Comparison of ENCODE assay signal across 12 cellular contexts in genomic region chr7:24920702-24921679, GRCh38. TPM values are rescaled to one million over a fixed set of nuclear protein-coding genes. Genes with fewer than 3 reads are reported as not detected.
A peak's percentile ranks its signal among the peaks of the same experiment; 100 is the strongest.
DNase-seq lines count a peak whose midpoint lies in the region; ATAC-seq and TF ChIP-seq lines count a peak whose summit lies in the region.
"Had no signal": no experiment of that assay in that cellular context is flagged by ENCODE, and none has a peak within 500 bp of the region (broad histone marks: within the 10 kb centered on the region; RNA-seq: fewer than 3 reads in every experiment).

No MANE protein-coding gene starts in this region.

- no peak overlapping the region for H3K27ac ChIP-seq in HCT116 (ENCODE audit: low read depth, low read length)
- H3K27ac ChIP-seq in lower lobe of right lung, result peak overlapping the region; percentile 15

- peaks cover 93% of the 10 kb centered on the region for H3K4me1 Mint-ChIP-seq in activated CD4-positive, alpha-beta memory T cell treated with anti-CD3 and anti-CD28 coated beads, Interleukin-2, amount 10 ng/mL, durations not matched to agents 7 days and 5 days
- H3K4me1 Mint-ChIP-seq in mesothelial cell of epicardium, result peaks cover 8% of the 10 kb centered on the region

- CTCF ChIA-PET in HCT116 (lab: Charles Lee), result no interaction called here
- CTCF ChIA-PET in activated CD4-positive, alpha-beta memory T cell treated with anti-CD3 and anti-CD28 coated beads, Interleukin-2, amount 10 ng/mL, durations not matched to agents 7 days and 5 days (lab: Charles Lee), result interaction anchor here (1.5 to 4.3 kb wide), 3 partner anchors 10 to 100 kb away, joined by 8 to 25 read pairs (median 9); partner anchors contain the start of gene OSBPL3

- BruUV-seq in HCT116 (replicated peaks; lab: Mats Ljungman, UMichigan), result no TSS peak

- no peaks in the 10 kb centered on the region for H3K9me2 ChIP-seq in HCT116 (ENCODE audit: insufficient read depth)

- TF ChIP-seq POLR2A in HCT116 (IDR thresholded peaks at IDR 0.05; ENCODE audit: borderline replicate concordance, extremely low read depth, insufficient read depth, insufficient read length), result no peak

- no peak overlapping the region for H2AFZ ChIP-seq in HCT116 (ENCODE audit: low read depth, low read length, poor library complexity, severe bottlenecking)

- H4K20me1 ChIP-seq in HCT116 (ENCODE audit: insufficient read depth), result no peaks in the 10 kb centered on the region; the same call in 1 of the 2 replicates

- H3K36me3 Mint-ChIP-seq in activated CD4-positive, alpha-beta memory T cell treated with anti-CD3 and anti-CD28 coated beads, Interleukin-2, amount 10 ng/mL, durations not matched to agents 7 days and 5 days (ENCODE audit: low read depth), result peaks cover 45% of the 10 kb centered on the region
- H3K36me3 Mint-ChIP-seq in mesothelial cell of epicardium, result no peaks in the 10 kb centered on the region

- no peaks in the 10 kb centered on the region for H3K9me3 ChIP-seq in HCT116 (ENCODE audit: control insufficient read depth in 1 of 2, insufficient read depth in 1 of 2, low read depth in 1 of 2, low read length in 2 of 2)
- no peaks in the 10 kb centered on the region for H3K9me3 ChIP-seq in lower lobe of right lung

- H3K9ac ChIP-seq in HCT116 (ENCODE audit: low read length), result no peak overlapping the region

- H3K79me2 ChIP-seq in HCT116 (ENCODE audit: insufficient read depth, low read length), result peaks cover 99% of the 10 kb centered on the region

- H3K27me3 ChIP-seq in HCT116 (ENCODE audit: insufficient read depth, low read length) (no peaks in the 10 kb centered on the region), lower lobe of right lung (ENCODE audit: low read depth) (no peaks in the 10 kb centered on the region)

- peaks cover 12 to 39% of the 10 kb centered on the region in 2 experiments; a peak in 3 of 4 replicates for H3K4me1 ChIP-seq in HCT116 (ENCODE audit: control insufficient read depth in 1 of 2, insufficient read depth in 2 of 2, low read length in 2 of 2)
- peaks cover 16% of the 10 kb centered on the region for H3K4me1 ChIP-seq in lower lobe of right lung

- TF ChIP-seq CTCF in HCT116 (IDR thresholded peaks at IDR 0.05 in 2 of 3, conservative IDR thresholded peaks at IDR 0.05 in 1 of 3; ENCODE audit: borderline replicate concordance in 1 of 3, insufficient read depth in 1 of 3, low read depth in 2 of 3, low read length in 2 of 3) (no peak), lower lobe of right lung (IDR thresholded peaks at IDR 0.05) (no peak), mesothelial cell of epicardium (IDR thresholded peaks at IDR 0.05; ENCODE audit: unreplicated experiment) (no peak)

- H3K4me3 ChIP-seq in HCT116 (replicated peaks in 1 of 2; ENCODE audit: low read depth in 1 of 2, low read length in 2 of 2) (no peak overlapping the region), lower lobe of right lung (no peak overlapping the region)

- peak; percentile 8 for DNase-seq in NCI-H2029 (lab: John Stamatoyannopoulos, UW)
- DNase-seq in NCI-H2029 treated with DMSO at 0.1 percent for 48 hours (lab: John Stamatoyannopoulos, UW), result no peak
- DNase-seq in HCT116 (ENCODE audit: low read depth, low spot score), result no peak
- peak; percentile 51 for DNase-seq in activated CD4-positive, alpha-beta memory T cell treated with anti-CD3 and anti-CD28 coated beads, Interleukin-2, amount 10 ng/mL, durations not matched to agents 7 days and 5 days
- peak; percentile 57 for DNase-seq in lower lobe of right lung
- no peak for DNase-seq in mesothelial cell of epicardium (ENCODE audit: low spot score in 2 of 2, unreplicated experiment in 2 of 2)
- DNase-seq in foreskin melanocyte, result no peak
- DNase-seq in stimulated activated CD4-positive, alpha-beta T cell treated with anti-CD3 and anti-CD28 coated beads, Interleukin-2, amount 100 ng/mL, for 24 hours, result no peak
- DNase-seq: effector CD8-positive, alpha-beta T cell; hippocampal formation; NCI-H510A; nephron progenitor cell had no signal

- H3K27me3 Mint-ChIP-seq in activated CD4-positive, alpha-beta memory T cell treated with anti-CD3 and anti-CD28 coated beads, Interleukin-2, amount 10 ng/mL, durations not matched to agents 7 days and 5 days, result no peaks in the 10 kb centered on the region
- H3K27me3 Mint-ChIP-seq in mesothelial cell of epicardium (ENCODE audit: low read depth), result no peaks in the 10 kb centered on the region

- ATAC-seq in HCT116, result no peak
- ATAC-seq in lower lobe of right lung, result peak; percentile 82 to 87

- no peaks in the 10 kb centered on the region for H3K9me3 Mint-ChIP-seq in activated CD4-positive, alpha-beta memory T cell treated with anti-CD3 and anti-CD28 coated beads, Interleukin-2, amount 10 ng/mL, durations not matched to agents 7 days and 5 days
- peaks cover 9% of the 10 kb centered on the region for H3K9me3 Mint-ChIP-seq in mesothelial cell of epicardium
- H3K9me3 Mint-ChIP-seq: nephron progenitor cell had no signal

- H3K4me2 ChIP-seq in HCT116 (ENCODE audit: low read length), result peak overlapping the region; percentile 18; the same call in 1 of the 2 replicates

- RAD21 ChIA-PET in HCT116 (lab: Charles Lee; ENCODE audit: low non-redundant PET in 1 of 2, low total read pairs in 2 of 2, uncharacterized antibody in 2 of 2, unreplicated experiment in 2 of 2), result no interaction called here

- intact Hi-C loops in HCT116 (cut with micrococcal nuclease) (no loop called here), lower lobe of right lung (cut with DNase I) (no loop called here)

- H3K36me3 ChIP-seq in HCT116 (ENCODE audit: control insufficient read depth in 1 of 2, insufficient read depth in 2 of 2, low read length in 2 of 2) (no peaks in the 10 kb centered on the region), lower lobe of right lung (no peaks in the 10 kb centered on the region)

- H3K4me3 Mint-ChIP-seq in activated CD4-positive, alpha-beta memory T cell treated with anti-CD3 and anti-CD28 coated beads, Interleukin-2, amount 10 ng/mL, durations not matched to agents 7 days and 5 days, result peak overlapping the region; percentile 26
- H3K4me3 Mint-ChIP-seq in mesothelial cell of epicardium, result no peak overlapping the region
- H3K4me3 Mint-ChIP-seq: nephron progenitor cell had no signal

- TF ChIP-seq RAD21 in HCT116 (IDR thresholded peaks at IDR 0.05; ENCODE audit: low read depth), result no peak

- POLR2A ChIA-PET in HCT116 (lab: Charles Lee), result no interaction called here
- POLR2A ChIA-PET in activated CD4-positive, alpha-beta memory T cell treated with anti-CD3 and anti-CD28 coated beads, Interleukin-2, amount 10 ng/mL, durations not matched to agents 7 days and 5 days (lab: Charles Lee), result interaction anchor here (1.0 to 11.1 kb wide), 12 partner anchors 9 to 205 kb away, joined by 3 to 191 read pairs (median 5); partner anchors contain the start of genes CYCS and OSBPL3

- peak overlapping the region; percentile 96 for H3K27ac Mint-ChIP-seq in activated CD4-positive, alpha-beta memory T cell treated with anti-CD3 and anti-CD28 coated beads, Interleukin-2, amount 10 ng/mL, durations not matched to agents 7 days and 5 days
- no peak overlapping the region for H3K27ac Mint-ChIP-seq in mesothelial cell of epicardium

TF ChIP-seq in HCT116, 20 proteins besides CTCF, POLR2A, EP300 and RAD21:
- TF ChIP-seq ELF1 (IDR thresholded peaks at IDR 0.05; ENCODE audit: borderline replicate concordance, low read depth) (no peak), MAX (IDR thresholded peaks at IDR 0.05) (no peak), EGR1 (IDR thresholded peaks at IDR 0.05; ENCODE audit: low read depth) (no peak), REST (IDR thresholded peaks at IDR 0.05; ENCODE audit: low read depth) (no peak), EZH2 (IDR thresholded peaks at IDR 0.05) (no peak), FOSL1 (IDR thresholded peaks at IDR 0.05; ENCODE audit: low read depth) (no peak), SIN3A (IDR thresholded peaks at IDR 0.05; ENCODE audit: low read depth) (no peak), ZFX (IDR thresholded peaks at IDR 0.05) (no peak), EZH2phosphoT487 (IDR thresholded peaks at IDR 0.05; ENCODE audit: borderline replicate concordance) (no peak), SRF (IDR thresholded peaks at IDR 0.05; ENCODE audit: low read depth) (no peak)

RNA-seq across cellular contexts. Expression of gene OSBPL3, which starts 59.0 kb away (rescaled TPM):
- 36.8 TPM for total RNA-seq in HCT116 (2021; ENCODE audit: unreplicated experiment)
- 13.2 and 16.1 TPM in 2 replicates for polyA plus RNA-seq in HCT116 (2012)
- 10 to 100 TPM; 90.3 to 99.9 TPM for total RNA-seq in activated CD4-positive, alpha-beta memory T cell treated with anti-CD3 and anti-CD28 coated beads, Interleukin-2, amount 10 ng/mL, durations not matched to agents 7 days and 5 days
- 24.9 TPM for total RNA-seq in lower lobe of right lung
- total RNA-seq in mesothelial cell of epicardium, result 9.8 to 11.9 TPM (median 11.0 TPM) in 3 replicates

Comparison
In these comparisons a context has a peak if more than half of its experiments do, and no peak if none do; other contexts are left out.
1. DNase-seq: peak in NCI-H2029 (single experiment), activated CD4-positive, alpha-beta memory T cell treated with anti-CD3 and anti-CD28 coated beads, Interleukin-2, amount 10 ng/mL, durations not matched to agents 7 days and 5 days (single experiment) and lower lobe of right lung (single experiment); none in NCI-H2029 treated with DMSO at 0.1 percent for 48 hours (single experiment), HCT116 (single experiment), mesothelial cell of epicardium (0 of 2), foreskin melanocyte (single experiment) and stimulated activated CD4-positive, alpha-beta T cell treated with anti-CD3 and anti-CD28 coated beads, Interleukin-2, amount 100 ng/mL, for 24 hours (0 of 2).